Comparison of ENCODE assay signal across 9 cellular contexts in the genomic region with DNA sequence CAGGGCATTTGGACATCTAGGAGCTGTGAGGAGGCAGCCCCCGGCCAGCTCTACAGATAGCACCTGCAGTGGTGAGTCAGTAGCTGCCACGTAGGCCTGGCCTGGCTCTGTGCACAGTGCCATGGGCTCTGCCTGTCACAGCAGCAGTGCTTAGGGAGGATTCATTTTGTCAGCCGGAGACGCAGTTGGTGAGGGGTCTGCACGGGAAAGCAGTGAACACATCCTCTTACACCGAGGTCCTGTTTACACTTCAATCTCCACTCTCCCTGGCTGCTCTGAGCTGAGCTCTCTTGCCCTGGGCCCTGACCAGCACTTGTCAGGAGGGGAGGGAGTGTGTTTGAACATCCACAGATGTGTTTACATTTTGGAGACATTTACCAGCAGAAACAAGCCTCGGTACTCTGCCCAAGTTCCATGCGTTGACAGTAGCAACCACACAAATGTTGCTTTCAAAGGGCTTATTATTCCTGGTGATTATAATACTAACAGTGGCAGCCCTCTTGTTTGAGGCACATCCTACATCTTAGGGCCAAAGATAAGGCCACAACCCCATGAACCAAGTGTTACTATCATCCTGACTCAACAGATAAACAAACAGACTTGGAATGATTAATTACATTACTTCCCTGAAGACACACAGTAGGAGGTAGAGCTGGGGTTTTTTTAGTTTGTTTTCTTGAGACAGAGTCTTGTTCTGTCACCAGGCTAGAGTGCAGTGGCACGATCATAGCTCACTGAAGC.
DNase-seq lines count a peak whose midpoint lies in the region; FAIRE-seq and TF ChIP-seq lines count a peak whose summit lies in the region.
"Had no signal": no experiment of that assay in that cellular context is flagged by ENCODE, and none has a peak within 500 bp of the region (broad histone marks: within the 10 kb centered on the region; RNA-seq: fewer than 3 reads in every experiment).

No MANE protein-coding gene starts in this region.

- H3K4me2 ChIP-seq in OCI-LY7 (ENCODE audit: low read length) = no peak overlapping the region

- BruUV-seq in Calu3 (replicated peaks; lab: Mats Ljungman, UMichigan) (no TSS peak), OCI-LY7 (replicated peaks; lab: Mats Ljungman, UMichigan) (no TSS peak)

- H3K27ac ChIP-seq in OCI-LY7 (ENCODE audit: low read depth, low read length, poor library complexity, severe bottlenecking) = no peak overlapping the region

- H4K20me1 ChIP-seq in OCI-LY7 (ENCODE audit: insufficient read depth, low read length) = no peaks in the 10 kb centered on the region

- no peak overlapping the region for H2AFZ ChIP-seq in OCI-LY7 (ENCODE audit: low read length)

- peak overlapping the region; percentile 24 for H3K27ac Mint-ChIP-seq in Calu3 (ENCODE audit: unreplicated experiment)
- no peak overlapping the region for H3K27ac Mint-ChIP-seq in activated naive CD4-positive, alpha-beta T cell treated with anti-CD3 and anti-CD28 coated beads, Interleukin-2, amount 10 ng/mL, durations not matched to agents 7 days and 5 days
- H3K27ac Mint-ChIP-seq: stimulated activated naive B cell treated with anti-CD40 and anti-IgM and Interleukin-4, amounts not matched to agents 10 μg/mL and 1 μg/mL and 100 μg/mL, for 72 hours had no signal

- no peaks in the 10 kb centered on the region for H3K9me3 ChIP-seq in OCI-LY7 (ENCODE audit: low read length)

- no peaks in the 10 kb centered on the region for H3K36me3 Mint-ChIP-seq in Calu3 (ENCODE audit: insufficient read depth, unreplicated experiment)
- H3K36me3 Mint-ChIP-seq in activated naive CD4-positive, alpha-beta T cell treated with anti-CD3 and anti-CD28 coated beads, Interleukin-2, amount 10 ng/mL, durations not matched to agents 7 days and 5 days = no peaks in the 10 kb centered on the region
- H3K36me3 Mint-ChIP-seq: stimulated activated naive B cell treated with anti-CD40 and anti-IgM and Interleukin-4, amounts not matched to agents 10 μg/mL and 1 μg/mL and 100 μg/mL, for 72 hours had no signal

- FAIRE-seq in HTR-8/SVneo (lab: Jason Lieb, UNC) = no peak

- in situ Hi-C loops in astrocyte of the spinal cord (cut with HindIII; ENCODE audit: low sequenced_read_pairs) = no loop called here

- no peaks in the 10 kb centered on the region for H3K4me1 ChIP-seq in OCI-LY7 (ENCODE audit: insufficient read depth, low read length, poor library complexity, severe bottlenecking)

- no peaks in the 10 kb centered on the region for H3K36me3 ChIP-seq in OCI-LY7 (ENCODE audit: insufficient read depth, low read length)

- no peak overlapping the region for H3K4me3 Mint-ChIP-seq in Calu3 (ENCODE audit: low read depth, unreplicated experiment)
- no peak overlapping the region for H3K4me3 Mint-ChIP-seq in activated naive CD4-positive, alpha-beta T cell treated with anti-CD3 and anti-CD28 coated beads, Interleukin-2, amount 10 ng/mL, durations not matched to agents 7 days and 5 days
- H3K4me3 Mint-ChIP-seq: stimulated activated naive B cell treated with anti-CD40 and anti-IgM and Interleukin-4, amounts not matched to agents 10 μg/mL and 1 μg/mL and 100 μg/mL, for 72 hours had no signal

- DNase-seq in Calu3 (peak; percentile 20), NCI-H1417 (lab: John Stamatoyannopoulos, UW) (peak in 2 of 3 experiments; percentile 53 to 83), astrocyte of the spinal cord (ENCODE audit: low read depth, low spot score) (peak; percentile 50), medulla oblongata (ENCODE audit: extremely low spot score) (peak; percentile 54), OCI-LY7 (ENCODE audit: low spot score) (no peak), HTR-8/SVneo (ENCODE audit: insufficient read length, low spot score) (no peak)
- DNase-seq in activated effector memory CD4-positive, alpha-beta T cell treated with anti-CD3 and anti-CD28 coated beads, Interleukin-2, amount 50 U/mL, for 16 hours = no peak
- DNase-seq in activated naive CD4-positive, alpha-beta T cell treated with anti-CD3 and anti-CD28 coated beads, Interleukin-2, amount 10 ng/mL, durations not matched to agents 7 days and 5 days = no peak
- DNase-seq: stimulated activated naive B cell treated with anti-CD40 and anti-IgM and Interleukin-4, amounts not matched to agents 10 μg/mL and 1 μg/mL and 100 μg/mL, for 72 hours had no signal

- no peaks in the 10 kb centered on the region for H3K79me2 ChIP-seq in OCI-LY7 (ENCODE audit: insufficient read depth, low read depth, low read length)

- no peaks in the 10 kb centered on the region for H3K27me3 Mint-ChIP-seq in Calu3 (ENCODE audit: unreplicated experiment)
- H3K27me3 Mint-ChIP-seq in activated naive CD4-positive, alpha-beta T cell treated with anti-CD3 and anti-CD28 coated beads, Interleukin-2, amount 10 ng/mL, durations not matched to agents 7 days and 5 days = peaks cover 18% of the 10 kb centered on the region

- H3K9me3 Mint-ChIP-seq in Calu3 (ENCODE audit: low read depth, unreplicated experiment) = no peaks in the 10 kb centered on the region
- no peaks in the 10 kb centered on the region for H3K9me3 Mint-ChIP-seq in activated naive CD4-positive, alpha-beta T cell treated with anti-CD3 and anti-CD28 coated beads, Interleukin-2, amount 10 ng/mL, durations not matched to agents 7 days and 5 days
- H3K9me3 Mint-ChIP-seq: stimulated activated naive B cell treated with anti-CD40 and anti-IgM and Interleukin-4, amounts not matched to agents 10 μg/mL and 1 μg/mL and 100 μg/mL, for 72 hours had no signal

- intact Hi-C loops in Calu3 (cut with micrococcal nuclease; ENCODE audit: unreplicated experiment) = no loop called here
- intact Hi-C loops in OCI-LY7 (cut with micrococcal nuclease; ENCODE audit: unreplicated experiment) = no loop called here

- H3K4me3 ChIP-seq in astrocyte of the spinal cord (ENCODE audit: low read depth, low read length) (no peak overlapping the region), OCI-LY7 (ENCODE audit: low read depth, low read length, poor library complexity, severe bottlenecking) (no peak overlapping the region)

- TF ChIP-seq CTCF in Calu3 (IDR thresholded peaks at IDR 0.05; ENCODE audit: unreplicated experiment) (no peak), astrocyte of the spinal cord (IDR thresholded peaks at IDR 0.05; ENCODE audit: low read depth, low read length) (no peak), OCI-LY7 (conservative IDR thresholded peaks at IDR 0.05; ENCODE audit: low read length) (no peak)

- peaks cover 13% of the 10 kb centered on the region for H3K4me1 Mint-ChIP-seq in Calu3 (ENCODE audit: low read depth, unreplicated experiment)
- no peaks in the 10 kb centered on the region for H3K4me1 Mint-ChIP-seq in activated naive CD4-positive, alpha-beta T cell treated with anti-CD3 and anti-CD28 coated beads, Interleukin-2, amount 10 ng/mL, durations not matched to agents 7 days and 5 days

- POLR2A ChIA-PET in OCI-LY7 (lab: Charles Lee) = interaction anchor here (0.9 to 1.1 kb wide), 2 partner anchors 9 to 12 kb away, joined by 3 read pairs; no protein-coding TSS in a partner anchor

- H3K9me2 ChIP-seq in OCI-LY7 (ENCODE audit: insufficient read depth, low read length) = no peaks in the 10 kb centered on the region

- CTCF ChIA-PET in Calu3 (lab: Charles Lee) (interaction anchor here (0.6 to 1.8 kb wide), 4 partner anchors 14 to 38 kb away, joined by 3 to 5 read pairs (median 4); no protein-coding TSS in a partner anchor), OCI-LY7 (lab: Charles Lee; ENCODE audit: unreplicated experiment) (no interaction called here)
- CTCF ChIA-PET in activated naive CD4-positive, alpha-beta T cell treated with anti-CD3 and anti-CD28 coated beads, Interleukin-2, amount 10 ng/mL, durations not matched to agents 7 days and 5 days (lab: Charles Lee) = no interaction called here

Comparison
In these comparisons a context has a peak if more than half of its experiments do, and no peak if none do; other contexts are left out.
1. DNase-seq: peak in Calu3 (single experiment), NCI-H1417 (2 of 3), astrocyte of the spinal cord (single experiment) and medulla oblongata (single experiment); none in OCI-LY7 (single experiment), activated effector memory CD4-positive, alpha-beta T cell treated with anti-CD3 and anti-CD28 coated beads, Interleukin-2, amount 50 U/mL, for 16 hours (single experiment), HTR-8/SVneo (single experiment) and activated naive CD4-positive, alpha-beta T cell treated with anti-CD3 and anti-CD28 coated beads, Interleukin-2, amount 10 ng/mL, durations not matched to agents 7 days and 5 days (single experiment).